In genomic region chr19:46809534-46810272, GRCh38 we compare ENCODE assay signal across 25 cellular contexts.
"Had no signal": no experiment of that assay in that cellular context is flagged by ENCODE, and none has a peak within 500 bp of the region (broad histone marks: within the 10 kb centered on the region; RNA-seq: fewer than 3 reads in every experiment).

No MANE protein-coding gene starts in this region.

- H3K4me2 ChIP-seq: neural progenitor cell had no signal

- H3K9me3 ChIP-seq: ascending aorta, breast epithelium, esophagus squamous epithelium, mucosa of descending colon, ovary, psoas muscle, testis, upper lobe of right lung had no signal

- H3K9ac ChIP-seq: neural progenitor cell had no signal

- ATAC-seq: activated CD4-positive, CD25-positive, alpha-beta regulatory T cell treated with anti-CD3 and anti-CD28 coated beads, Interleukin-2, amount 50 U/mL, for 24 hours; left ventricle myocardium superior; mucosa of descending colon; psoas muscle; right cardiac atrium; upper lobe of right lung had no signal

- H3K4me3 ChIP-seq: ascending aorta, breast epithelium, coronary artery, esophagus squamous epithelium, mucosa of descending colon, neural progenitor cell, ovary, psoas muscle, skin epidermis, testis, upper lobe of right lung had no signal

- H3K4me1 ChIP-seq: psoas muscle had no signal

- H2AFZ ChIP-seq: neural progenitor cell had no signal

- H3K27ac ChIP-seq: ascending aorta, breast epithelium, coronary artery, esophagus squamous epithelium, neural progenitor cell, ovary, psoas muscle, skin epidermis, testis, upper lobe of right lung had no signal

- H3K27me3 ChIP-seq: ascending aorta, breast epithelium, esophagus squamous epithelium, neural progenitor cell, ovary, testis, upper lobe of right lung had no signal

- H3K36me3 ChIP-seq: ascending aorta, breast epithelium, esophagus squamous epithelium, neural progenitor cell, ovary, upper lobe of right lung had no signal

- DNase-seq: activated CD4-positive, alpha-beta T cell treated with anti-CD3 and anti-CD28 coated beads, Interleukin-2, amount 50 U/mL, for 1 hour; activated CD8-positive, alpha-beta memory T cell treated with anti-CD3 and anti-CD28 coated beads for 24 hours; activated gamma-delta T cell; esophagus squamous epithelium; immature natural killer cell; kidney glomerular epithelial cell; left ventricle myocardium superior; mesenchymal stem cell; mucosa of descending colon; naive B cell; ovary; psoas muscle; stimulated activated CD4-positive, alpha-beta T cell treated with anti-CD3 and anti-CD28 coated beads, Interleukin-15, amount 100 ng/mL, for 24 hours; stimulated activated CD4-positive, alpha-beta T cell treated with anti-CD3 and anti-CD28 coated beads, Interleukin-4, amount 100 ng/mL, for 1 hour; T-helper 1 cell; T-helper 9 cell; testis; upper lobe of right lung had no signal
